In genomic region chr2:174901075-174901474, GRCh38 we compare ENCODE assay signal across 10 cellular contexts.
A peak's percentile ranks its signal among the peaks of the same experiment; 100 is the strongest.
DNase-seq lines count a peak whose midpoint lies in the region; ATAC-seq and TF ChIP-seq lines count a peak whose summit lies in the region.
"Had no signal": no experiment of that assay in that cellular context is flagged by ENCODE, and none has a peak within 500 bp of the region (broad histone marks: within the 10 kb centered on the region; RNA-seq: fewer than 3 reads in every experiment).

No MANE protein-coding gene starts in this region.

- no peaks in the 10 kb centered on the region for H3K9me3 ChIP-seq in Karpas-422 (ENCODE audit: low read length)
- H3K9me3 ChIP-seq: BLaER1 had no signal

- no peak for TF ChIP-seq CTCF in activated CD8-positive, alpha-beta T cell treated with anti-CD3 and anti-CD28 coated beads for 36 hours (IDR thresholded peaks at IDR 0.05)
- no peak for TF ChIP-seq CTCF in foreskin keratinocyte (conservative IDR thresholded peaks at IDR 0.05)

- no peaks in the 10 kb centered on the region for H3K36me3 Mint-ChIP-seq in activated CD8-positive, alpha-beta T cell treated with anti-CD3 and anti-CD28 coated beads for 36 hours (ENCODE audit: low read depth)
- H3K36me3 Mint-ChIP-seq: memory B cell had no signal

- H3K4me3 Mint-ChIP-seq in activated CD8-positive, alpha-beta T cell treated with anti-CD3 and anti-CD28 coated beads for 36 hours: peak overlapping the region; percentile 9
- peak overlapping the region; percentile 55 to 65 for H3K4me3 Mint-ChIP-seq in stimulated activated naive CD8-positive, alpha-beta T cell treated with anti-CD3 and anti-CD28 coated beads, Interleukin-15, amount 100 ng/mL, for 72 hours
- H3K4me3 Mint-ChIP-seq: memory B cell had no signal

- H3K9me2 ChIP-seq in Karpas-422 (replicated peaks; ENCODE audit: insufficient read depth, low read length): no peaks in the 10 kb centered on the region

- H3K27ac ChIP-seq in foreskin keratinocyte: no peak overlapping the region
- H3K27ac ChIP-seq in Karpas-422 (ENCODE audit: low read length): no peak overlapping the region
- H3K27ac ChIP-seq: BLaER1 had no signal

- intact Hi-C loops in activated CD8-positive, alpha-beta T cell treated with anti-CD3 and anti-CD28 coated beads for 36 hours (cut with micrococcal nuclease): no loop called here

- CTCF ChIA-PET in activated CD8-positive, alpha-beta T cell treated with anti-CD3 and anti-CD28 coated beads for 36 hours (lab: Charles Lee): interaction anchor here (1.2 to 3.0 kb wide), 3 partner anchors 11 to 152 kb away, joined by 3 to 18 read pairs (median 10); no protein-coding TSS in a partner anchor

- POLR2A ChIA-PET in activated CD8-positive, alpha-beta T cell treated with anti-CD3 and anti-CD28 coated beads for 36 hours (lab: Charles Lee): no interaction called here

- H4K20me1 ChIP-seq in Karpas-422 (ENCODE audit: insufficient read depth, low read depth, low read length): no peaks in the 10 kb centered on the region
- H4K20me1 ChIP-seq: BLaER1 had no signal

- H3K27me3 ChIP-seq in foreskin keratinocyte (no peaks in the 10 kb centered on the region), Karpas-422 (ENCODE audit: low read length) (no peaks in the 10 kb centered on the region)
- H3K27me3 ChIP-seq: BLaER1 had no signal

- no peak for ATAC-seq in activated CD8-positive, alpha-beta T cell treated with anti-CD3 and anti-CD28 coated beads for 36 hours
- ATAC-seq in foreskin keratinocyte (peak; percentile 23), GM21825 (IDR thresholded peaks at IDR 0.05; ENCODE audit: unreplicated experiment) (no peak)
- peak; percentile 71 for ATAC-seq in stimulated activated naive CD8-positive, alpha-beta T cell treated with anti-CD3 and anti-CD28 coated beads, Interleukin-15, amount 100 ng/mL, for 72 hours

- H3K4me2 ChIP-seq in Karpas-422 (ENCODE audit: low read depth, low read length, poor library complexity, severe bottlenecking): no peak overlapping the region
- H3K4me2 ChIP-seq: BLaER1 had no signal

- no peak overlapping the region for H3K9ac ChIP-seq in Karpas-422 (ENCODE audit: low read length)
- H3K9ac ChIP-seq: BLaER1 had no signal

- no peaks in the 10 kb centered on the region for H3K9me3 Mint-ChIP-seq in activated CD8-positive, alpha-beta T cell treated with anti-CD3 and anti-CD28 coated beads for 36 hours
- H3K9me3 Mint-ChIP-seq in stimulated activated naive CD8-positive, alpha-beta T cell treated with anti-CD3 and anti-CD28 coated beads, Interleukin-15, amount 100 ng/mL, for 72 hours: no peaks in the 10 kb centered on the region
- H3K9me3 Mint-ChIP-seq: memory B cell had no signal

- no peak overlapping the region for H3K4me3 ChIP-seq in Karpas-422 (ENCODE audit: low read length)
- H3K4me3 ChIP-seq: BLaER1 had no signal

- H3K27me3 Mint-ChIP-seq in activated CD8-positive, alpha-beta T cell treated with anti-CD3 and anti-CD28 coated beads for 36 hours: no peaks in the 10 kb centered on the region
- H3K27me3 Mint-ChIP-seq in stimulated activated naive CD8-positive, alpha-beta T cell treated with anti-CD3 and anti-CD28 coated beads, Interleukin-15, amount 100 ng/mL, for 72 hours: no peaks in the 10 kb centered on the region
- H3K27me3 Mint-ChIP-seq: memory B cell had no signal

- peak overlapping the region; percentile 47 for H3K27ac Mint-ChIP-seq in activated CD8-positive, alpha-beta T cell treated with anti-CD3 and anti-CD28 coated beads for 36 hours
- no peak overlapping the region for H3K27ac Mint-ChIP-seq in stimulated activated naive CD8-positive, alpha-beta T cell treated with anti-CD3 and anti-CD28 coated beads, Interleukin-15, amount 100 ng/mL, for 72 hours
- H3K27ac Mint-ChIP-seq: memory B cell had no signal

- peaks cover 24% of the 10 kb centered on the region for H3K4me1 Mint-ChIP-seq in activated CD8-positive, alpha-beta T cell treated with anti-CD3 and anti-CD28 coated beads for 36 hours (ENCODE audit: low read depth)
- peaks cover 21% of the 10 kb centered on the region for H3K4me1 Mint-ChIP-seq in stimulated activated naive CD8-positive, alpha-beta T cell treated with anti-CD3 and anti-CD28 coated beads, Interleukin-15, amount 100 ng/mL, for 72 hours
- H3K4me1 Mint-ChIP-seq: memory B cell had no signal

- no peak overlapping the region for H2AFZ ChIP-seq in Karpas-422 (ENCODE audit: low read length)

- no peaks in the 10 kb centered on the region for H3K79me2 ChIP-seq in Karpas-422 (ENCODE audit: low read length)

- no peaks in the 10 kb centered on the region for H3K36me3 ChIP-seq in Karpas-422 (ENCODE audit: insufficient read depth, low read length)
- H3K36me3 ChIP-seq: BLaER1 had no signal

- peak; percentile 2 for DNase-seq in activated T-cell treated with anti-CD3 and anti-CD28 coated beads for 48 hours (ENCODE audit: low read depth)
- DNase-seq in activated T-cell treated with anti-CD3 and anti-CD28 coated beads for 4 hours: no peak
- DNase-seq in activated CD8-positive, alpha-beta T cell treated with anti-CD3 and anti-CD28 coated beads for 36 hours: no peak
- no peak for DNase-seq in foreskin keratinocyte
- no peak for DNase-seq in stimulated activated naive CD8-positive, alpha-beta T cell treated with anti-CD3 and anti-CD28 coated beads, Interleukin-15, amount 100 ng/mL, for 72 hours
- no peak for DNase-seq in HPDE6-E6E7 (ENCODE audit: extremely low spot score)
- no peak for DNase-seq in Karpas-422

- no peaks in the 10 kb centered on the region for H3K4me1 ChIP-seq in foreskin keratinocyte
- no peaks in the 10 kb centered on the region for H3K4me1 ChIP-seq in Karpas-422 (ENCODE audit: low read length)

Comparison
In these comparisons a context has a peak if more than half of its experiments do, and no peak if none do; other contexts are left out.
1. ATAC-seq: peak in foreskin keratinocyte (single experiment) and stimulated activated naive CD8-positive, alpha-beta T cell treated with anti-CD3 and anti-CD28 coated beads, Interleukin-15, amount 100 ng/mL, for 72 hours (single experiment); none in activated CD8-positive, alpha-beta T cell treated with anti-CD3 and anti-CD28 coated beads for 36 hours (single experiment) and GM21825 (single experiment).